In genomic region chrX:143664302-143664701, GRCh38 we compare ENCODE assay signal across 8 cellular contexts. TPM values are rescaled to one million over a fixed set of nuclear protein-coding genes. Genes with fewer than 3 reads are reported as not detected.
DNase-seq lines count a peak whose midpoint lies in the region; ATAC-seq, FAIRE-seq and TF ChIP-seq lines count a peak whose summit lies in the region.

No MANE protein-coding gene starts in this region.

- H3K79me2 ChIP-seq in PC-9 (ENCODE audit: low read depth) = no peaks in the 10 kb centered on the region

- H4K20me1 ChIP-seq in PC-9 (ENCODE audit: insufficient read depth) = no peaks in the 10 kb centered on the region

- peak; percentile 59 for TF ChIP-seq CTCF in GM13977 (IDR thresholded peaks at IDR 0.05; ENCODE audit: extremely low read depth, insufficient read depth, missing control alignments)
- TF ChIP-seq CTCF in PC-9 (conservative IDR thresholded peaks at IDR 0.05) = peak; percentile 79
- TF ChIP-seq CTCF in foreskin keratinocyte (conservative IDR thresholded peaks at IDR 0.05) = peak; percentile 38

- no peaks in the 10 kb centered on the region for H3F3A ChIP-seq in PC-9 (ENCODE audit: insufficient read depth, low read depth)

- in situ Hi-C loops in GM13977 (cut with MboI; ENCODE audit: low pct_unique_long_range_greater_than_20kb, low sequenced_read_pairs, unreplicated experiment) = no loop called here

- H3K27me3 ChIP-seq in PC-9 (ENCODE audit: insufficient read depth, low read depth) = no peaks in the 10 kb centered on the region
- H3K27me3 ChIP-seq in foreskin keratinocyte = no peaks in the 10 kb centered on the region

- H3K27ac ChIP-seq in PC-9 = no peak overlapping the region
- no peak overlapping the region for H3K27ac ChIP-seq in foreskin keratinocyte

- intact Hi-C loops in PC-9 (cut with micrococcal nuclease; ENCODE audit: unreplicated experiment) = loop anchor here (1.0 kb wide), 1 partner anchor 1526 kb away; no protein-coding TSS in a partner anchor

- H3K4me3 ChIP-seq in PC-9 = no peak overlapping the region

- CTCF ChIA-PET in PC-9 (lab: Charles Lee) = no interaction called here

- POLR2A ChIA-PET in PC-9 (lab: Charles Lee; ENCODE audit: unreplicated experiment) = no interaction called here

- no peak for ATAC-seq in foreskin keratinocyte
- no peak for ATAC-seq in HG03175 (IDR thresholded peaks at IDR 0.05; ENCODE audit: unreplicated experiment)
- no peak for ATAC-seq in HG03039 (IDR thresholded peaks at IDR 0.05; ENCODE audit: unreplicated experiment)

- no peak overlapping the region for H2AFZ ChIP-seq in PC-9

- DNase-seq in GM13977 (ENCODE audit: low spot score) = no peak
- DNase-seq in PC-9 = no peak
- DNase-seq in foreskin keratinocyte = no peak
- no peak for DNase-seq in islet precursor cell
- DNase-seq in germinal center (ENCODE audit: low spot score) = no peak

- BruUV-seq in PC-9 (replicated peaks; lab: Mats Ljungman, UMichigan) = no TSS peak

- no peaks in the 10 kb centered on the region for H3K36me3 ChIP-seq in PC-9 (ENCODE audit: low read depth)

- FAIRE-seq in A204.1 (lab: Jason Lieb, UNC) = peak; percentile 96

- H3K9me3 ChIP-seq in PC-9 (ENCODE audit: insufficient read depth, low read depth) = no peaks in the 10 kb centered on the region

- H3K4me2 ChIP-seq in PC-9 = no peak overlapping the region

- no peaks in the 10 kb centered on the region for H3K4me1 ChIP-seq in PC-9 (replicated peaks; ENCODE audit: insufficient read depth)
- no peaks in the 10 kb centered on the region for H3K4me1 ChIP-seq in foreskin keratinocyte

- H3K9me2 ChIP-seq in PC-9 (ENCODE audit: insufficient read depth) = no peaks in the 10 kb centered on the region

RNA-seq across cellular contexts. Expression of gene SLITRK4, which starts 28.4 kb away (rescaled TPM):
- total RNA-seq in PC-9 (2021) (not detected in 2 replicates), foreskin keratinocyte (not detected in 2 replicates)
- polyA plus RNA-seq in foreskin keratinocyte = not detected in 2 replicates

RNA-seq across cellular contexts. Expression of gene SPANXN2, which starts 56.2 kb away (rescaled TPM):
- not detected in 2 replicates for total RNA-seq in PC-9 (2021)
- not detected in 2 replicates for total RNA-seq in foreskin keratinocyte
- polyA plus RNA-seq in foreskin keratinocyte = not detected in 2 replicates
